13 cellular contexts compared by ENCODE assay signal in the genomic region with DNA sequence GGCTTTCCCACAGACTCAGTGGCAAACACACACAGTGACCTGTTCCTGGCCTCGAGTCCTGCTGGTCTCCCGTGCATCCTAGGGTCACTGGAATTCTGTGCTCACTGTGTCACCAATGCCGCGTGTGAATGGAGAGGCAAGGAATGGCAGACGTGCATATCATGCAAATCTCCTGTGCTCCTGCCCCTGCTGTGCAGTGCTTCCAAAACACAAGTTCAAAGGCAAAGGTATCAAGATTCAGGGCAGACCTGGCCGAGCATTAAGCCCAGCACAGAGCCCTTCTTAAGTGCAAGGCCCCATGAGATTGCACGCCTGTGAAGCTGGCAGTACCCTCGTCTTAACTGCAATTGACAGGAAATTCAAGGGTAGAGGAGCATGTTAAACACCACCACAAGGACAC.
"Had no signal": no experiment of that assay in that cellular context is flagged by ENCODE, and none has a peak within 500 bp of the region (broad histone marks: within the 10 kb centered on the region; RNA-seq: fewer than 3 reads in every experiment).

No MANE protein-coding gene starts in this region.

- ATAC-seq: foreskin keratinocyte had no signal

- H3K27me3 ChIP-seq: foreskin keratinocyte, ovary, tibial artery had no signal

- H3K9me3 ChIP-seq: breast epithelium, left ventricle myocardium inferior, ovary, tibial artery had no signal

- H3K36me3 ChIP-seq: breast epithelium, left ventricle myocardium inferior, ovary, tibial artery had no signal

- H3K4me1 ChIP-seq: breast epithelium, foreskin keratinocyte, left ventricle myocardium inferior, tibial artery had no signal

- H3K27ac Mint-ChIP-seq: activated CD4-positive, alpha-beta T cell treated with anti-CD3 and anti-CD28 coated beads, Interleukin-2, amount 10 ng/mL, durations not matched to agents 7 days and 5 days; activated T-helper 1 cell treated with anti-CD3 and anti-CD28 coated beads, Interleukin-12 subunit alpha, Interleukin-12 subunit beta, Interleukin-2, Interleukin-4 antibody, amounts not matched to agents 30 ng/mL and 10 ng/mL and 1 ng/mL, durations not matched to agents 14 hours and 24 hours and 36 hours had no signal

- H3K4me3 ChIP-seq: breast epithelium, left ventricle myocardium inferior, ovary, tibial artery had no signal

- H3K27ac ChIP-seq: breast epithelium, foreskin keratinocyte, left ventricle myocardium inferior, ovary, tibial artery had no signal

- H3K4me3 Mint-ChIP-seq: activated CD4-positive, alpha-beta T cell treated with anti-CD3 and anti-CD28 coated beads, Interleukin-2, amount 10 ng/mL, durations not matched to agents 7 days and 5 days; activated T-helper 1 cell treated with anti-CD3 and anti-CD28 coated beads, Interleukin-12 subunit alpha, Interleukin-12 subunit beta, Interleukin-2, Interleukin-4 antibody, amounts not matched to agents 30 ng/mL and 10 ng/mL and 1 ng/mL, durations not matched to agents 14 hours and 24 hours and 36 hours had no signal

- DNase-seq: activated CD4-positive, alpha-beta T cell treated with anti-CD3 and anti-CD28 coated beads, Interleukin-2, amount 10 ng/mL, durations not matched to agents 7 days and 5 days; activated CD4-positive, CD25-positive, alpha-beta regulatory T cell; activated naive CD4-positive, alpha-beta T cell; foreskin keratinocyte; kidney; left ventricle myocardium inferior; ovary; stimulated activated CD4-positive, alpha-beta T cell treated with anti-CD3 and anti-CD28 coated beads, Interleukin-15, amount 100 ng/mL, for 24 hours; stimulated activated CD4-positive, alpha-beta T cell treated with anti-CD3 and anti-CD28 coated beads, Interleukin-4, amount 100 ng/mL, for 24 hours; T-helper 2 cell had no signal

- H3K4me1 Mint-ChIP-seq: activated CD4-positive, alpha-beta T cell treated with anti-CD3 and anti-CD28 coated beads, Interleukin-2, amount 10 ng/mL, durations not matched to agents 7 days and 5 days had no signal

- H3K9me3 Mint-ChIP-seq: activated CD4-positive, alpha-beta T cell treated with anti-CD3 and anti-CD28 coated beads, Interleukin-2, amount 10 ng/mL, durations not matched to agents 7 days and 5 days; activated T-helper 1 cell treated with anti-CD3 and anti-CD28 coated beads, Interleukin-12 subunit alpha, Interleukin-12 subunit beta, Interleukin-2, Interleukin-4 antibody, amounts not matched to agents 30 ng/mL and 10 ng/mL and 1 ng/mL, durations not matched to agents 14 hours and 24 hours and 36 hours had no signal
